In the genomic region with DNA sequence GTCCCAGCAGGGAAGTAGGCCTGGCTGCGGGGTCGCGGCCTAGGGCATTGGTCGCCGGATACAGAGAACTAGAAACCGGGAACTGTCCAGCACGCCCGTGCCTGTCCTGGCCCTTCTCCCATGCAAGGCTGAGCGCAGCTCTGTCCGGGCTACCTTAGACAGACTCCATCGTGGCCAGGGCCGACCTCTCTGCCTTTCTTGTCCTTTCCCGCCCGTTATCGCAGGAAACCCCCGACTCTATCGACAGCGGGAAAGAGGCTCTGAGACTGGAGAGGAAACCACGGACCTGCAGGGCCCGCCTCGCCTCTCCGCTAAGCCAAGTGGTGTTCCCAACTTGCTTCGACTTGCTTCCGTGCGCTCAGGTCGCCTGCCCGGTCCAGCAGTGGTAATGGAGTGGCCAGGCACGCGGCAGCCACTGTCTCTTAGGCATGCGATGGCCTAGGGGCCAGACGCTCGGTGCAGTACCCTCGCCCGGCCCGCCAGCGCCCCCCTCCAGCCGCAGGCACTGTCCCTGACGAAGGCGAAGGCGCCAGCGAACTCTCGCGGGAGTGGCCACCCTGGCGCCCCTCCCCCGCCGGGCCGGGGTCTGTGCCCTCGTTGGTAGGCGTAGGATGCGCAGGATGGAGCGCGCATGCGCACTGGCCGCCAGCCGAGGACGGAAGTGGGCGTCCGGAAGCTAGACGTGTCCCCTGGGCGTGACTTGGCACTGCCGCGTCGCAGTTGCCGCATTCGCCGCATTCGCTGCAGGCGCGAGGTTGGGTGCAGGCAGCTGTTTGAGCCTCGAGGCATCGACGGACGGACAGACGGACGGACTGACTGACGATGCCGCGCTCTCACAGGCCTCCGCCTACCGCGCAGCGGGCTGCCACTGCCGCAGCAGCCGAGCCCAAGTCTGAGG, we compare ENCODE assay signal across 8 cellular contexts. TPM values are rescaled to one million over a fixed set of nuclear protein-coding genes. Genes with fewer than 3 reads are reported as not detected.
DNase-seq lines count a peak whose midpoint lies in the region; ATAC-seq and TF ChIP-seq lines count a peak whose summit lies in the region.

No MANE protein-coding gene starts in this region.

- no peak overlapping the region for H3K9ac ChIP-seq in parathyroid adenoma

- H2AFZ ChIP-seq in parathyroid adenoma: peak overlapping the region; percentile 71

- no peaks in the 10 kb centered on the region for H3K4me1 ChIP-seq in parathyroid adenoma

- peak; percentile 6 for DNase-seq in EL
- no peak for DNase-seq in astrocyte of the cerebellum (ENCODE audit: low read depth)
- peak; percentile 72 for DNase-seq in left cardiac atrium
- no peak for DNase-seq in UCSD-AML1 (lab: John Stamatoyannopoulos, UW; ENCODE audit: unreplicated experiment)

- H3K4me3 ChIP-seq in astrocyte of the cerebellum (ENCODE audit: low read depth, low read length): peak overlapping the region; percentile 38
- H3K4me3 ChIP-seq in parathyroid adenoma (ENCODE audit: low read depth, low read length): no peak overlapping the region

- H3K9me3 ChIP-seq in parathyroid adenoma (ENCODE audit: control insufficient read depth, low read length): no peaks in the 10 kb centered on the region

- intact Hi-C loops in left cardiac atrium (cut with DNase I): no loop called here

- no peak overlapping the region for H3K27ac ChIP-seq in parathyroid adenoma

- no peaks in the 10 kb centered on the region for H3K79me2 ChIP-seq in parathyroid adenoma

- H3K27me3 ChIP-seq in parathyroid adenoma (ENCODE audit: control insufficient read depth, insufficient read depth, low read length): no peaks in the 10 kb centered on the region

- ATAC-seq in left cardiac atrium (peak; percentile 86 to 92), HG03135 (IDR thresholded peaks at IDR 0.05; ENCODE audit: unreplicated experiment) (no peak), GM21619 (IDR thresholded peaks at IDR 0.05; ENCODE audit: unreplicated experiment) (no peak), HG02973 (IDR thresholded peaks at IDR 0.05; ENCODE audit: unreplicated experiment) (no peak)

- no peaks in the 10 kb centered on the region for H3K36me3 ChIP-seq in parathyroid adenoma (ENCODE audit: control insufficient read depth, insufficient read depth, low read length)

- no peak overlapping the region for H3K4me2 ChIP-seq in parathyroid adenoma (ENCODE audit: low read length)

- TF ChIP-seq CTCF in astrocyte of the cerebellum (IDR thresholded peaks at IDR 0.05; ENCODE audit: low read depth, low read length, missing control alignments) (peak; percentile 13), parathyroid adenoma (IDR thresholded peaks at IDR 0.05) (no peak)

- in situ Hi-C loops in astrocyte of the cerebellum (cut with HindIII; ENCODE audit: low sequenced_read_pairs): no loop called here

RNA-seq across cellular contexts. Expression of a gene that starts 54.4 kb away (rescaled TPM):
- 10 to 100 TPM; 27.7 to 38.0 TPM for total RNA-seq in left cardiac atrium

Comparison
In these comparisons a context has a peak if more than half of its experiments do, and no peak if none do; other contexts are left out.
1. DNase-seq: peak in EL (single experiment) and left cardiac atrium (single experiment); none in astrocyte of the cerebellum (single experiment) and UCSD-AML1 (single experiment).
2. ATAC-seq: peak in left cardiac atrium (2 of 2); none in HG03135 (single experiment), GM21619 (single experiment) and HG02973 (single experiment).